In genomic region chr5:28809811-28810750, GRCh38 we compare ENCODE assay signal across 24 cellular contexts.
DNase-seq lines count a peak whose midpoint lies in the region; ATAC-seq and TF ChIP-seq lines count a peak whose summit lies in the region.
"Had no signal": no experiment of that assay in that cellular context is flagged by ENCODE, and none has a peak within 500 bp of the region (broad histone marks: within the 10 kb centered on the region; RNA-seq: fewer than 3 reads in every experiment).

No MANE protein-coding gene starts in this region.

- H3K27ac ChIP-seq in right cardiac atrium (ENCODE audit: low read length) (no peak overlapping the region), RWPE2 (ENCODE audit: poor library complexity, severe bottlenecking) (no peak overlapping the region), upper lobe of right lung (no peak overlapping the region), coronary artery (no peak overlapping the region)
- H3K27ac ChIP-seq: C4-2B, epithelial cell of prostate, heart left ventricle, left lung, Peyer's patch, SK-N-MC, WERI-Rb-1 had no signal

- H3K4me1 ChIP-seq in right cardiac atrium (ENCODE audit: control insufficient read depth, insufficient read depth, low read length) = no peaks in the 10 kb centered on the region
- peaks cover 10% of the 10 kb centered on the region for H3K4me1 ChIP-seq in RWPE2 (ENCODE audit: insufficient read depth, poor library complexity, severe bottlenecking)
- H3K4me1 ChIP-seq in upper lobe of right lung = no peaks in the 10 kb centered on the region
- H3K4me1 ChIP-seq: heart left ventricle, left lung, Peyer's patch had no signal

- no peak for TF ChIP-seq CTCF in RWPE2 (IDR thresholded peaks at IDR 0.05; ENCODE audit: poor library complexity, severe bottlenecking)
- peak; percentile 6 for TF ChIP-seq CTCF in fibroblast of villous mesenchyme (IDR thresholded peaks at IDR 0.05; ENCODE audit: insufficient read depth, low read depth, low read length)
- TF ChIP-seq CTCF in upper lobe of right lung (IDR thresholded peaks at IDR 0.05) = no peak
- no peak for TF ChIP-seq CTCF in coronary artery (IDR thresholded peaks at IDR 0.05)

- H3K36me3 ChIP-seq in RWPE2 (ENCODE audit: low read depth) (no peaks in the 10 kb centered on the region), upper lobe of right lung (no peaks in the 10 kb centered on the region)
- H3K36me3 ChIP-seq: heart left ventricle, left lung, Peyer's patch, WERI-Rb-1 had no signal

- intact Hi-C loops in right cardiac atrium (cut with DNase I) (no loop called here), left cardiac atrium (cut with DNase I) (no loop called here), upper lobe of right lung (cut with DNase I) (no loop called here)

- 89% methylated on average over 56 of the region's 56 CpGs for WGBS in right cardiac atrium

- ATAC-seq in right cardiac atrium = peak in 1 of 2 donors; percentile 11
- ATAC-seq in left cardiac atrium = no peak
- no peak for ATAC-seq in RWPE2 (ENCODE audit: low read depth)
- peak; percentile 40 for ATAC-seq in upper lobe of right lung
- no peak for ATAC-seq in GM21515 (IDR thresholded peaks at IDR 0.05; ENCODE audit: unreplicated experiment)
- ATAC-seq: activated T-helper 17 cell treated with anti-CD3 and anti-CD28 coated beads, Interleukin-2, amount 50 U/mL, for 72 hours; left lung had no signal

- H3K27me3 ChIP-seq in right cardiac atrium (ENCODE audit: control insufficient read depth, insufficient read depth) (no peaks in the 10 kb centered on the region), RWPE2 (ENCODE audit: insufficient read depth, poor library complexity, severe bottlenecking) (no peaks in the 10 kb centered on the region), upper lobe of right lung (no peaks in the 10 kb centered on the region)
- H3K27me3 ChIP-seq: heart left ventricle, left lung, Peyer's patch had no signal

- H3K9me3 ChIP-seq in right cardiac atrium (ENCODE audit: control insufficient read depth, low read length) (peaks cover 2% of the 10 kb centered on the region), RWPE2 (ENCODE audit: severe bottlenecking) (no peaks in the 10 kb centered on the region), upper lobe of right lung (no peaks in the 10 kb centered on the region)
- H3K9me3 ChIP-seq: Peyer's patch had no signal

- peak in 2 of 3 donors; percentile 31 to 40 for DNase-seq in right cardiac atrium
- no peak for DNase-seq in left cardiac atrium
- peak; percentile 47 for DNase-seq in RWPE2 (ENCODE audit: low spot score)
- peak; percentile 49 for DNase-seq in fibroblast of villous mesenchyme (ENCODE audit: low read depth)
- DNase-seq in upper lobe of right lung = no peak
- no peak for DNase-seq in HCEC 1CT
- DNase-seq in coronary artery (ENCODE audit: low spot score) = no peak
- DNase-seq: ACHN; activated CD8-positive, alpha-beta memory T cell treated with anti-CD3 and anti-CD28 coated beads, Interleukin-2, amount 50 U/mL, for 4 hours; naive B cell; NCI-H1105 treated with DMSO at 0.1 percent for 48 hours; NCI-H510A treated with DMSO at 0.1 percent for 48 hours; nucleus accumbens; Peyer's patch; small intestine; stimulated activated CD4-positive, alpha-beta T cell treated with anti-CD3 and anti-CD28 coated beads, Interleukin-2, amount 100 ng/mL, for 24 hours; WERI-Rb-1 had no signal

- H3K4me3 ChIP-seq in right cardiac atrium (ENCODE audit: low read length) (no peak overlapping the region), RWPE2 (ENCODE audit: severe bottlenecking) (no peak overlapping the region), fibroblast of villous mesenchyme (ENCODE audit: low read depth, low read length) (peak overlapping the region; percentile 79), upper lobe of right lung (no peak overlapping the region), coronary artery (no peak overlapping the region)
- H3K4me3 ChIP-seq: left lung, Peyer's patch, SK-N-MC had no signal

Comparison
In these comparisons a context has a peak if more than half of its experiments do, and no peak if none do; other contexts are left out.
1. DNase-seq: peak in right cardiac atrium (2 of 3), RWPE2 (single experiment) and fibroblast of villous mesenchyme (single experiment); none in left cardiac atrium (single experiment), upper lobe of right lung (single experiment), HCEC 1CT (single experiment) and coronary artery (single experiment).